Comparison of ENCODE assay signal across 8 cellular contexts in genomic region chr19:37251308-37252229, GRCh38. TPM values are rescaled to one million over a fixed set of nuclear protein-coding genes. Genes with fewer than 3 reads are reported as not detected.
A peak's percentile ranks its signal among the peaks of the same experiment; 100 is the strongest.
DNase-seq lines count a peak whose midpoint lies in the region; ATAC-seq and TF ChIP-seq lines count a peak whose summit lies in the region.

No MANE protein-coding gene starts in this region.

- H3K4me3 Mint-ChIP-seq in stimulated activated naive B cell treated with anti-CD40 and anti-IgM and Interleukin-4, amounts not matched to agents 10 μg/mL and 1 μg/mL and 100 μg/mL, for 72 hours = peak overlapping the region; percentile 83 to 86

- H3K36me3 ChIP-seq in DOHH2 (ENCODE audit: control insufficient read depth, low read length) = no peaks in the 10 kb centered on the region
- no peaks in the 10 kb centered on the region; the same call in 1 of the 2 replicates for H3K36me3 ChIP-seq in SK-N-MC (ENCODE audit: insufficient read depth, low read length)

- H3K27me3 Mint-ChIP-seq in stimulated activated naive B cell treated with anti-CD40 and anti-IgM and Interleukin-4, amounts not matched to agents 10 μg/mL and 1 μg/mL and 100 μg/mL, for 72 hours = no peaks in the 10 kb centered on the region

- no peaks in the 10 kb centered on the region for H3K9me2 ChIP-seq in DOHH2 (replicated peaks; ENCODE audit: control insufficient read depth, low read length)

- no peaks in the 10 kb centered on the region for H3K79me2 ChIP-seq in DOHH2 (ENCODE audit: control insufficient read depth, low read length)

- H4K20me1 ChIP-seq in DOHH2 (ENCODE audit: control insufficient read depth, insufficient read depth, low read depth, low read length) = no peaks in the 10 kb centered on the region

- H3K9me3 Mint-ChIP-seq in stimulated activated naive B cell treated with anti-CD40 and anti-IgM and Interleukin-4, amounts not matched to agents 10 μg/mL and 1 μg/mL and 100 μg/mL, for 72 hours = peaks cover 33 to 36% of the 10 kb centered on the region in 2 donors

- TF ChIP-seq CTCF in DOHH2 (IDR thresholded peaks at IDR 0.05; ENCODE audit: low read depth, low read length, poor library complexity, severe bottlenecking) = no peak

- H3K9ac ChIP-seq in SK-N-MC (ENCODE audit: insufficient read length) = peak overlapping the region; percentile 83

- H3K4me2 ChIP-seq in DOHH2 (ENCODE audit: low read length) = peak overlapping the region; percentile 63

- H3K27ac ChIP-seq in DOHH2 (ENCODE audit: low read depth, low read length) (no peak overlapping the region), SK-N-MC (no peak overlapping the region)

- peaks cover 6 to 20% of the 10 kb centered on the region in 2 donors for H3K4me1 Mint-ChIP-seq in stimulated activated naive B cell treated with anti-CD40 and anti-IgM and Interleukin-4, amounts not matched to agents 10 μg/mL and 1 μg/mL and 100 μg/mL, for 72 hours

- H3K36me3 Mint-ChIP-seq in stimulated activated naive B cell treated with anti-CD40 and anti-IgM and Interleukin-4, amounts not matched to agents 10 μg/mL and 1 μg/mL and 100 μg/mL, for 72 hours = peaks cover 37 to 58% of the 10 kb centered on the region in 2 donors

- H3K27ac Mint-ChIP-seq in stimulated activated naive B cell treated with anti-CD40 and anti-IgM and Interleukin-4, amounts not matched to agents 10 μg/mL and 1 μg/mL and 100 μg/mL, for 72 hours = peak overlapping the region; percentile 85

- H3K4me1 ChIP-seq in DOHH2 (ENCODE audit: control insufficient read depth, low read length) = no peaks in the 10 kb centered on the region

- no peaks in the 10 kb centered on the region for H3K27me3 ChIP-seq in DOHH2 (ENCODE audit: control insufficient read depth, low read length)

- ATAC-seq in left lobe of liver = peak; percentile 71
- peak; percentile 94 to 100 for ATAC-seq in stimulated activated naive B cell treated with anti-CD40 and anti-IgM and Interleukin-4, amounts not matched to agents 10 μg/mL and 1 μg/mL and 100 μg/mL, for 72 hours (replicated peaks)
- no peak for ATAC-seq in HG02759 (IDR thresholded peaks at IDR 0.05; ENCODE audit: unreplicated experiment)
- ATAC-seq in GM21381 (IDR thresholded peaks at IDR 0.05; ENCODE audit: unreplicated experiment) = no peak

- H3K4me3 ChIP-seq in DOHH2 (ENCODE audit: low read length) (peak overlapping the region; percentile 72), SK-N-MC (peak overlapping the region; percentile 78)

- DNase-seq in LHCN-M2 (ENCODE audit: low read depth) (peak; percentile 71), SK-N-MC (ENCODE audit: low read depth, low spot score) (peak; percentile 61), cerebellar cortex (ENCODE audit: low spot score) (peak; percentile 87), left lobe of liver (ENCODE audit: low spot score) (peak; percentile 52)
- DNase-seq in stimulated activated naive B cell treated with anti-CD40 and anti-IgM and Interleukin-4, amounts not matched to agents 10 μg/mL and 1 μg/mL and 100 μg/mL, for 72 hours = peak; percentile 79

- peaks cover 12% of the 10 kb centered on the region; the same call in 1 of the 2 replicates for H3K9me3 ChIP-seq in DOHH2 (ENCODE audit: control insufficient read depth, insufficient read depth, low read length)
- no peaks in the 10 kb centered on the region for H3K9me3 ChIP-seq in SK-N-MC (ENCODE audit: low read depth, low read length)

- H3F3A ChIP-seq in DOHH2 (ENCODE audit: control insufficient read depth, insufficient read depth) = no peaks in the 10 kb centered on the region

RNA-seq across cellular contexts. Expression of gene ZNF383, which starts 33.6 kb away (rescaled TPM):
- total RNA-seq in LHCN-M2 (2014; rRNA removed) (4.0 and 4.1 TPM in 2 replicates), left lobe of liver (3.2 TPM)
- 1.6 TPM for polyA plus RNA-seq in LHCN-M2 (2012)

RNA-seq across cellular contexts. Expression of gene ZNF585B, which starts 41.2 kb away (rescaled TPM):
- 9.0 and 15.0 TPM in 2 replicates for total RNA-seq in LHCN-M2 (2014; rRNA removed)
- polyA plus RNA-seq in LHCN-M2 (2012) = 2.8 TPM
- total RNA-seq in left lobe of liver = 4.4 TPM

Comparison
In these comparisons a context has a peak if more than half of its experiments do, and no peak if none do; other contexts are left out.
1. ATAC-seq: peak in left lobe of liver (single experiment) and stimulated activated naive B cell treated with anti-CD40 and anti-IgM and Interleukin-4, amounts not matched to agents 10 μg/mL and 1 μg/mL and 100 μg/mL, for 72 hours (2 of 2); none in HG02759 (single experiment) and GM21381 (single experiment).
2. Peak in every context shown above with its lines, with median percentiles within 50 percentile points of each other: DNase-seq.